In the genomic region with DNA sequence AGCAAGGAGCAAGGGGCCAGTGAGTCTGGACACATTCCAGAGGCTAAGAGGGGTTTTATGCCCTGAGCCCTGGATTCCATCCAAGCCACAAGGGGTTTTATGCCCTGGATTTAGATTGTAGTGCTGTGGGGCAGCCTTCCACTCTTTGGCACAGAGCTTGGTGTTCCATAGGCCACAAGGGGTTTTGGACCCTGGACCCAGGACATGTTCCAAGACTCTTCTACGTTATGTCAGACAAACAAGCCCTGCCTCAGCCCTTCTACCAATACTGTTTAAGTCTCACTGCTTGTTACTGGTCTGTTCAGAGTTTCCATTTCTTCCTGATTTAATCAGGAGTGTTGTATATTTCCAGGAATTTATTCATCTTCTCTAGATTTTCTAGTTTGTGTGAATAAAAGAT, we compare ENCODE assay signal across 31 cellular contexts. TPM values are rescaled to one million over a fixed set of nuclear protein-coding genes. Genes with fewer than 3 reads are reported as not detected.
"Had no signal": no experiment of that assay in that cellular context is flagged by ENCODE, and none has a peak within 500 bp of the region (broad histone marks: within the 10 kb centered on the region; RNA-seq: fewer than 3 reads in every experiment).

No MANE protein-coding gene starts in this region.

- H3K4me1 Mint-ChIP-seq: immature natural killer cell; naive thymus-derived CD8-positive, alpha-beta T cell; stimulated activated memory B cell treated with anti-CD40 and anti-IgM and Interleukin-4, amounts not matched to agents 10 μg/mL and 1 μg/mL and 100 μg/mL, for 72 hours had no signal

- H3K36me3 ChIP-seq: esophagus muscularis mucosa, gastroesophageal sphincter, heart right ventricle, prostate gland, right atrium auricular region, sigmoid colon, spleen, tibial artery, upper lobe of right lung, uterus had no signal

- H3K4me3 ChIP-seq: coronary artery, esophagus muscularis mucosa, gastroesophageal sphincter, heart right ventricle, prostate gland, right atrium auricular region, sigmoid colon, spleen, testis, tibial artery, upper lobe of right lung, uterus had no signal

- H3K27ac Mint-ChIP-seq: immature natural killer cell; naive thymus-derived CD8-positive, alpha-beta T cell; nephron progenitor cell; stimulated activated memory B cell treated with anti-CD40 and anti-IgM and Interleukin-4, amounts not matched to agents 10 μg/mL and 1 μg/mL and 100 μg/mL, for 72 hours had no signal

- DNase-seq: dermis blood vessel endothelial cell; effector memory CD4-positive, alpha-beta T cell; foreskin keratinocyte; glutamatergic neuron; heart right ventricle; hippocampal formation; immature natural killer cell; islet precursor cell; kidney glomerular epithelial cell; mesendoderm; midbrain; naive thymus-derived CD8-positive, alpha-beta T cell; nephron progenitor cell; nucleus accumbens; sigmoid colon; spleen; stimulated activated CD4-positive, alpha-beta T cell treated with anti-CD3 and anti-CD28 coated beads, Interleukin-4, amount 100 ng/mL, for 4 hours; stimulated activated naive CD8-positive, alpha-beta T cell treated with anti-CD3 and anti-CD28 coated beads, Interleukin-15, Interleukin-2, amounts not matched to agents 100 U/mL and 50 U/mL, for 24 hours; substantia nigra; testis; tibial artery; upper lobe of right lung; uterus had no signal

- H3K9me3 ChIP-seq: esophagus muscularis mucosa, gastroesophageal sphincter, prostate gland, testis, upper lobe of right lung, uterus had no signal

- H3K4me3 Mint-ChIP-seq: immature natural killer cell; naive thymus-derived CD8-positive, alpha-beta T cell; nephron progenitor cell; stimulated activated memory B cell treated with anti-CD40 and anti-IgM and Interleukin-4, amounts not matched to agents 10 μg/mL and 1 μg/mL and 100 μg/mL, for 72 hours had no signal

- ATAC-seq: foreskin keratinocyte; gastroesophageal sphincter; heart right ventricle; naive thymus-derived CD8-positive, alpha-beta T cell; stimulated activated memory B cell treated with anti-CD40 and anti-IgM and Interleukin-4, amounts not matched to agents 10 μg/mL and 1 μg/mL and 100 μg/mL, for 72 hours; stimulated activated naive CD8-positive, alpha-beta T cell treated with anti-CD3 and anti-CD28 coated beads, Interleukin-15, Interleukin-2, amounts not matched to agents 100 U/mL and 50 U/mL, for 24 hours; upper lobe of right lung had no signal

- H3K4me1 ChIP-seq: esophagus muscularis mucosa, foreskin keratinocyte, gastroesophageal sphincter, heart right ventricle, prostate gland, right atrium auricular region, sigmoid colon, spleen, testis, tibial artery, upper lobe of right lung, uterus had no signal

- H3K27me3 ChIP-seq: esophagus muscularis mucosa, foreskin keratinocyte, gastroesophageal sphincter, heart right ventricle, right atrium auricular region, sigmoid colon, spleen, testis, tibial artery, upper lobe of right lung, uterus had no signal

- H3K27ac ChIP-seq: coronary artery, esophagus muscularis mucosa, foreskin keratinocyte, gastroesophageal sphincter, heart right ventricle, prostate gland, right atrium auricular region, sigmoid colon, spleen, testis, tibial artery, upper lobe of right lung, uterus had no signal

RNA-seq across cellular contexts. Expression of gene FAM47E, which starts 25.1 kb away (rescaled TPM):
- total RNA-seq: foreskin keratinocyte, lung microvascular endothelial cell had no signal
- polyA plus RNA-seq: endothelial cell of umbilical vein, foreskin keratinocyte, immature natural killer cell had no signal
